23 cellular contexts compared by ENCODE assay signal in genomic region chr3:78569820-78570219, GRCh38.
"Had no signal": no experiment of that assay in that cellular context is flagged by ENCODE, and none has a peak within 500 bp of the region (broad histone marks: within the 10 kb centered on the region; RNA-seq: fewer than 3 reads in every experiment).

No MANE protein-coding gene starts in this region.

- DNase-seq: activated CD4-positive, alpha-beta memory T cell treated with anti-CD3 and anti-CD28 coated beads for 36 hours; activated CD4-positive, alpha-beta T cell treated with anti-CD3 and anti-CD28 coated beads for 4 hours; activated CD4-positive, CD25-positive, alpha-beta regulatory T cell; activated effector memory CD4-positive, alpha-beta T cell treated with Interleukin-2 at 50 U/mL for 16 hours; activated naive CD4-positive, alpha-beta T cell treated with anti-CD3 and anti-CD28 coated beads for 36 hours; activated naive CD8-positive, alpha-beta T cell treated with anti-CD3 and anti-CD28 coated beads, Interleukin-2, amount 10 ng/mL, durations not matched to agents 7 days and 5 days; activated T-cell treated with anti-CD3 and anti-CD28 coated beads, Interleukin-2, amount 50 U/mL, for 72 hours; amniotic stem cell; cortex of kidney; heart left ventricle; left lung; naive B cell; stimulated activated CD4-positive, alpha-beta T cell treated with anti-CD3 and anti-CD28 coated beads, Interleukin-1b, Interleukin-23, amount 100 ng/mL, for 48 hours; stimulated activated naive CD8-positive, alpha-beta T cell treated with anti-CD3 and anti-CD28 coated beads, Interleukin-15, amount 100 ng/mL, for 72 hours; T-helper 17 cell had no signal

- H3K27ac Mint-ChIP-seq: activated CD4-positive, alpha-beta memory T cell treated with anti-CD3 and anti-CD28 coated beads for 36 hours; activated naive CD4-positive, alpha-beta T cell treated with anti-CD3 and anti-CD28 coated beads for 36 hours; activated naive CD8-positive, alpha-beta T cell treated with anti-CD3 and anti-CD28 coated beads, Interleukin-2, amount 10 ng/mL, durations not matched to agents 7 days and 5 days; activated T-cell treated with anti-CD3 and anti-CD28 coated beads, Interleukin-2, amount 50 U/mL, for 72 hours; stimulated activated naive CD8-positive, alpha-beta T cell treated with anti-CD3 and anti-CD28 coated beads, Interleukin-15, amount 100 ng/mL, for 72 hours; T-helper 17 cell had no signal

- H3K36me3 Mint-ChIP-seq: activated CD4-positive, alpha-beta memory T cell treated with anti-CD3 and anti-CD28 coated beads for 36 hours; activated naive CD8-positive, alpha-beta T cell treated with anti-CD3 and anti-CD28 coated beads, Interleukin-2, amount 10 ng/mL, durations not matched to agents 7 days and 5 days; naive B cell had no signal

- H3K4me1 ChIP-seq: heart left ventricle, left lung, prostate gland, right atrium auricular region, tibial nerve had no signal

- H3K36me3 ChIP-seq: cardiac muscle cell, heart left ventricle, left lung, prostate gland, right atrium auricular region, tibial nerve had no signal

- H3K27me3 ChIP-seq: cardiac muscle cell, heart left ventricle, left lung, right atrium auricular region, tibial nerve had no signal

- H3K4me3 Mint-ChIP-seq: activated CD4-positive, alpha-beta memory T cell treated with anti-CD3 and anti-CD28 coated beads for 36 hours; activated naive CD4-positive, alpha-beta T cell treated with anti-CD3 and anti-CD28 coated beads for 36 hours; activated naive CD8-positive, alpha-beta T cell treated with anti-CD3 and anti-CD28 coated beads, Interleukin-2, amount 10 ng/mL, durations not matched to agents 7 days and 5 days; activated T-cell treated with anti-CD3 and anti-CD28 coated beads, Interleukin-2, amount 50 U/mL, for 72 hours; naive B cell; neural crest cell; stimulated activated naive CD8-positive, alpha-beta T cell treated with anti-CD3 and anti-CD28 coated beads, Interleukin-15, amount 100 ng/mL, for 72 hours; T-helper 17 cell had no signal

- H3K9me3 Mint-ChIP-seq: activated naive CD8-positive, alpha-beta T cell treated with anti-CD3 and anti-CD28 coated beads, Interleukin-2, amount 10 ng/mL, durations not matched to agents 7 days and 5 days had no signal

- H3K9me3 ChIP-seq: prostate gland, tibial nerve had no signal

- FAIRE-seq: endometrium, urothelium cell line had no signal

- H3K4me3 ChIP-seq: cardiac muscle cell, heart left ventricle, left lung, lung, prostate gland, right atrium auricular region, tibial nerve had no signal

- ATAC-seq: activated T-cell treated with anti-CD3 and anti-CD28 coated beads, Interleukin-2, amount 50 U/mL, for 72 hours; heart left ventricle; left lung; stimulated activated naive CD8-positive, alpha-beta T cell treated with anti-CD3 and anti-CD28 coated beads, Interleukin-15, amount 100 ng/mL, for 72 hours; T-helper 17 cell had no signal

- H3K27ac ChIP-seq: cardiac muscle cell, heart left ventricle, left lung, prostate gland, right atrium auricular region, tibial nerve had no signal

- H3K27me3 Mint-ChIP-seq: activated CD4-positive, alpha-beta memory T cell treated with anti-CD3 and anti-CD28 coated beads for 36 hours; activated naive CD8-positive, alpha-beta T cell treated with anti-CD3 and anti-CD28 coated beads, Interleukin-2, amount 10 ng/mL, durations not matched to agents 7 days and 5 days; naive B cell; stimulated activated naive CD8-positive, alpha-beta T cell treated with anti-CD3 and anti-CD28 coated beads, Interleukin-15, amount 100 ng/mL, for 72 hours; T-helper 17 cell had no signal

- H3K4me1 Mint-ChIP-seq: activated naive CD8-positive, alpha-beta T cell treated with anti-CD3 and anti-CD28 coated beads, Interleukin-2, amount 10 ng/mL, durations not matched to agents 7 days and 5 days; naive B cell; neural crest cell; stimulated activated naive CD8-positive, alpha-beta T cell treated with anti-CD3 and anti-CD28 coated beads, Interleukin-15, amount 100 ng/mL, for 72 hours; T-helper 17 cell had no signal
